8 cellular contexts compared by ENCODE assay signal in genomic region chr4:155675709-155676429, GRCh38. TPM values are rescaled to one million over a fixed set of nuclear protein-coding genes. Genes with fewer than 3 reads are reported as not detected.
A peak's percentile ranks its signal among the peaks of the same experiment; 100 is the strongest.
DNase-seq lines count a peak whose midpoint lies in the region; ATAC-seq and TF ChIP-seq lines count a peak whose summit lies in the region.

No MANE protein-coding gene starts in this region.

- ATAC-seq in GM19035 (IDR thresholded peaks at IDR 0.05; ENCODE audit: unreplicated experiment) (peak; percentile 84), HG03354 (IDR thresholded peaks at IDR 0.05; ENCODE audit: poor library complexity, severe bottlenecking, unreplicated experiment) (peak; percentile 86)

- no peak overlapping the region for H3K9ac ChIP-seq in duodenal mucosa (ENCODE audit: low read depth in 1 of 2, low read length in 2 of 2)

- H3K4me3 ChIP-seq in duodenal mucosa (ENCODE audit: low read depth in 1 of 2, low read length in 2 of 2) (no peak overlapping the region), sigmoid colon (no peak overlapping the region)

- no peaks in the 10 kb centered on the region for H3K27me3 ChIP-seq in duodenal mucosa (ENCODE audit: control insufficient read depth in 1 of 2, insufficient read depth in 2 of 2, low read length in 2 of 2)
- H3K27me3 ChIP-seq in sigmoid colon: no peaks in the 10 kb centered on the region

- intact Hi-C loops in sigmoid colon (cut with DNase I): no loop called here
- intact Hi-C loops in activated T-helper 2 cell treated with anti-CD3 and anti-CD28 coated beads, Interferon-gamma antibody, Interleukin-2, Interleukin-4, amounts not matched to agents 10 μg/mL and 5 μg/mL and 100 μg/mL, durations not matched to agents 14 hours and 24 hours and 36 hours (cut with micrococcal nuclease): no loop called here

- no peak for TF ChIP-seq CTCF in sigmoid colon (IDR thresholded peaks at IDR 0.05)

- no peaks in the 10 kb centered on the region for H3K36me3 ChIP-seq in duodenal mucosa (ENCODE audit: control insufficient read depth in 1 of 2, insufficient read depth in 2 of 2, low read length in 2 of 2)
- no peaks in the 10 kb centered on the region for H3K36me3 ChIP-seq in sigmoid colon

- H3K4me3 Mint-ChIP-seq in activated T-helper 2 cell treated with anti-CD3 and anti-CD28 coated beads, Interferon-gamma antibody, Interleukin-2, Interleukin-4, amounts not matched to agents 10 μg/mL and 5 μg/mL and 100 μg/mL, durations not matched to agents 14 hours and 24 hours and 36 hours (ENCODE audit: low read depth): no peak overlapping the region

- no peak for TF ChIP-seq EP300 in sigmoid colon (IDR thresholded peaks at IDR 0.05)

- H3K36me3 Mint-ChIP-seq in activated T-helper 2 cell treated with anti-CD3 and anti-CD28 coated beads, Interferon-gamma antibody, Interleukin-2, Interleukin-4, amounts not matched to agents 10 μg/mL and 5 μg/mL and 100 μg/mL, durations not matched to agents 14 hours and 24 hours and 36 hours (ENCODE audit: low read depth): no peaks in the 10 kb centered on the region

- peak overlapping the region; percentile 15 for H3K27ac ChIP-seq in duodenal mucosa (ENCODE audit: low read depth, low read length)
- H3K27ac ChIP-seq in sigmoid colon: peak overlapping the region; percentile 45 to 97 (median 94)

- peaks cover 44% of the 10 kb centered on the region for H3K27me3 Mint-ChIP-seq in activated T-helper 2 cell treated with anti-CD3 and anti-CD28 coated beads, Interferon-gamma antibody, Interleukin-2, Interleukin-4, amounts not matched to agents 10 μg/mL and 5 μg/mL and 100 μg/mL, durations not matched to agents 14 hours and 24 hours and 36 hours (ENCODE audit: low read depth)

- 15 to 17% methylated on average over 2 of the region's 2 CpGs for whole genome bisulfite sequencing in sigmoid colon, 2 donors

- no peak overlapping the region for H3K27ac Mint-ChIP-seq in activated T-helper 2 cell treated with anti-CD3 and anti-CD28 coated beads, Interferon-gamma antibody, Interleukin-2, Interleukin-4, amounts not matched to agents 10 μg/mL and 5 μg/mL and 100 μg/mL, durations not matched to agents 14 hours and 24 hours and 36 hours

- no peaks in the 10 kb centered on the region for H3K4me1 Mint-ChIP-seq in activated T-helper 2 cell treated with anti-CD3 and anti-CD28 coated beads, Interferon-gamma antibody, Interleukin-2, Interleukin-4, amounts not matched to agents 10 μg/mL and 5 μg/mL and 100 μg/mL, durations not matched to agents 14 hours and 24 hours and 36 hours (ENCODE audit: low read depth)

- no peaks in the 10 kb centered on the region for H3K9me3 Mint-ChIP-seq in activated T-helper 2 cell treated with anti-CD3 and anti-CD28 coated beads, Interferon-gamma antibody, Interleukin-2, Interleukin-4, amounts not matched to agents 10 μg/mL and 5 μg/mL and 100 μg/mL, durations not matched to agents 14 hours and 24 hours and 36 hours

- no peaks in the 10 kb centered on the region for H3K9me3 ChIP-seq in duodenal mucosa (ENCODE audit: control insufficient read depth in 1 of 2, low read length in 2 of 2)
- H3K9me3 ChIP-seq in sigmoid colon: no peaks in the 10 kb centered on the region

- DNase-seq in sigmoid colon: no peak
- DNase-seq in stimulated activated naive CD4-positive, alpha-beta T cell treated with Interleukin-2 at 50 U/mL for 16 hours (lab: John Stamatoyannopoulos, UW): no peak
- DNase-seq in RPMI8226: no peak
- DNase-seq in activated CD8-positive, alpha-beta memory T cell treated with anti-CD3 and anti-CD28 coated beads, Interleukin-2, amount 50 U/mL, for 4 hours: no peak
- DNase-seq in activated T-helper 2 cell treated with anti-CD3 and anti-CD28 coated beads, Interferon-gamma antibody, Interleukin-2, Interleukin-4, amounts not matched to agents 10 μg/mL and 5 μg/mL and 100 μg/mL, durations not matched to agents 14 hours and 24 hours and 36 hours (ENCODE audit: low spot score): no peak

- TF ChIP-seq POLR2A in sigmoid colon (IDR thresholded peaks at IDR 0.05): no peak

- H3K4me1 ChIP-seq in duodenal mucosa (ENCODE audit: control insufficient read depth in 1 of 2, insufficient read depth in 2 of 2, low read length in 2 of 2): peaks cover 9 to 20% of the 10 kb centered on the region in 2 donors
- H3K4me1 ChIP-seq in sigmoid colon: peaks cover 0 to 94% (median 65%) of the 10 kb centered on the region in 4 donors

RNA-seq across cellular contexts. Expression of gene GUCY1A1, which starts 9.2 kb away (rescaled TPM):
- total RNA-seq in sigmoid colon: 100 to 1,000 TPM in 3 of 4 donors, 10 to 100 TPM in 1; 87.5 to 254 (median 177) TPM
- 1 to 10 TPM; 1.2 to 10.0 (median 3.6) TPM for polyA plus RNA-seq in sigmoid colon
- not detected in 2 replicates for total RNA-seq in activated T-helper 2 cell treated with anti-CD3 and anti-CD28 coated beads, Interferon-gamma antibody, Interleukin-2, Interleukin-4, amounts not matched to agents 10 μg/mL and 5 μg/mL and 100 μg/mL, durations not matched to agents 14 hours and 24 hours and 36 hours

Comparison
In these comparisons a context has a peak if more than half of its experiments do, and no peak if none do; other contexts are left out.
1. RNA of gene GUCY1A1, which starts 9.2 kb away (total RNA-seq): 87.5 to 254 TPM in sigmoid colon; not detected in activated T-helper 2 cell treated with anti-CD3 and anti-CD28 coated beads, Interferon-gamma antibody, Interleukin-2, Interleukin-4, amounts not matched to agents 10 μg/mL and 5 μg/mL and 100 μg/mL, durations not matched to agents 14 hours and 24 hours and 36 hours; every median in the first group is over 10 times any median in the second.